10 cellular contexts compared by ENCODE assay signal in genomic region chr9:34629492-34629809, GRCh38. TPM values are rescaled to one million over a fixed set of nuclear protein-coding genes. Genes with fewer than 3 reads are reported as not detected.
DNase-seq lines count a peak whose midpoint lies in the region; ATAC-seq lines count a peak whose summit lies in the region.
"Had no signal": no experiment of that assay in that cellular context is flagged by ENCODE, and none has a peak within 500 bp of the region (broad histone marks: within the 10 kb centered on the region; RNA-seq: fewer than 3 reads in every experiment).

No MANE protein-coding gene starts in this region.

- no peak for ATAC-seq in activated CD8-positive, alpha-beta memory T cell treated with anti-CD3 and anti-CD28 coated beads, Interleukin-2, amount 10 ng/mL, durations not matched to agents 7 days and 5 days
- no peak for ATAC-seq in activated CD8-positive, alpha-beta T cell treated with anti-CD3 and anti-CD28 coated beads, Interleukin-2, amount 10 ng/mL, durations not matched to agents 7 days and 5 days
- ATAC-seq in stimulated activated naive B cell treated with anti-CD40 and anti-IgM and Interleukin-4, amounts not matched to agents 10 μg/mL and 1 μg/mL and 100 μg/mL, for 72 hours (replicated peaks): peak; percentile 2 to 8
- no peak for ATAC-seq in HG02678 (IDR thresholded peaks at IDR 0.05; ENCODE audit: unreplicated experiment)

- H3K4me3 ChIP-seq in iPS-18c (ENCODE audit: insufficient read depth, low read depth, low read length): 0 out of 2 replicates have a peak overlapping the region, but pooled peaks have one; percentile 53

- POLR2A ChIA-PET in activated CD8-positive, alpha-beta T cell treated with anti-CD3 and anti-CD28 coated beads, Interleukin-2, amount 10 ng/mL, durations not matched to agents 7 days and 5 days (lab: Charles Lee): interaction anchor here (0.6 to 1.3 kb wide), 2 partner anchors 9 to 17 kb away, joined by 3 to 8 read pairs; partner anchors contain the start of genes DCTN3 and RPP25L

- peaks cover 57% of the 10 kb centered on the region for H3K27me3 Mint-ChIP-seq in activated CD8-positive, alpha-beta memory T cell treated with anti-CD3 and anti-CD28 coated beads, Interleukin-2, amount 10 ng/mL, durations not matched to agents 7 days and 5 days
- peaks cover 53% of the 10 kb centered on the region for H3K27me3 Mint-ChIP-seq in activated CD8-positive, alpha-beta T cell treated with anti-CD3 and anti-CD28 coated beads, Interleukin-2, amount 10 ng/mL, durations not matched to agents 7 days and 5 days (ENCODE audit: low read depth)
- peaks cover 55 to 63% of the 10 kb centered on the region in 2 donors for H3K27me3 Mint-ChIP-seq in stimulated activated naive B cell treated with anti-CD40 and anti-IgM and Interleukin-4, amounts not matched to agents 10 μg/mL and 1 μg/mL and 100 μg/mL, for 72 hours

- H3K36me3 Mint-ChIP-seq in activated CD8-positive, alpha-beta memory T cell treated with anti-CD3 and anti-CD28 coated beads, Interleukin-2, amount 10 ng/mL, durations not matched to agents 7 days and 5 days: peaks cover 6% of the 10 kb centered on the region
- no peaks in the 10 kb centered on the region for H3K36me3 Mint-ChIP-seq in activated CD8-positive, alpha-beta T cell treated with anti-CD3 and anti-CD28 coated beads, Interleukin-2, amount 10 ng/mL, durations not matched to agents 7 days and 5 days (ENCODE audit: low read depth)
- H3K36me3 Mint-ChIP-seq in stimulated activated naive B cell treated with anti-CD40 and anti-IgM and Interleukin-4, amounts not matched to agents 10 μg/mL and 1 μg/mL and 100 μg/mL, for 72 hours: peaks cover 2 to 16% of the 10 kb centered on the region in 2 donors

- no peaks in the 10 kb centered on the region for H3K9me3 ChIP-seq in iPS-18c (ENCODE audit: control insufficient read depth, insufficient read depth, low read length)
- H3K9me3 ChIP-seq: right atrium auricular region had no signal

- CTCF ChIA-PET in activated CD8-positive, alpha-beta memory T cell treated with anti-CD3 and anti-CD28 coated beads, Interleukin-2, amount 10 ng/mL, durations not matched to agents 7 days and 5 days (lab: Charles Lee): interaction anchor here (0.8 to 12.5 kb wide), 3 partner anchors 11 to 252 kb away, joined by 3 to 293 read pairs (median 3); partner anchors contain the start of genes DCTN3 and RPP25L
- CTCF ChIA-PET in activated CD8-positive, alpha-beta T cell treated with anti-CD3 and anti-CD28 coated beads, Interleukin-2, amount 10 ng/mL, durations not matched to agents 7 days and 5 days (lab: Charles Lee): interaction anchor here (1.1 to 1.3 kb wide), 2 partner anchors 9 to 16 kb away, joined by 6 to 7 read pairs; partner anchors contain the start of gene DCTN3

- H3K9me3 Mint-ChIP-seq in activated CD8-positive, alpha-beta memory T cell treated with anti-CD3 and anti-CD28 coated beads, Interleukin-2, amount 10 ng/mL, durations not matched to agents 7 days and 5 days (ENCODE audit: low read depth): no peaks in the 10 kb centered on the region
- no peaks in the 10 kb centered on the region for H3K9me3 Mint-ChIP-seq in activated CD8-positive, alpha-beta T cell treated with anti-CD3 and anti-CD28 coated beads, Interleukin-2, amount 10 ng/mL, durations not matched to agents 7 days and 5 days (ENCODE audit: insufficient read depth)
- H3K9me3 Mint-ChIP-seq in stimulated activated naive B cell treated with anti-CD40 and anti-IgM and Interleukin-4, amounts not matched to agents 10 μg/mL and 1 μg/mL and 100 μg/mL, for 72 hours: no peaks in the 10 kb centered on the region

- no peak overlapping the region for H3K27ac Mint-ChIP-seq in activated CD8-positive, alpha-beta memory T cell treated with anti-CD3 and anti-CD28 coated beads, Interleukin-2, amount 10 ng/mL, durations not matched to agents 7 days and 5 days
- no peak overlapping the region for H3K27ac Mint-ChIP-seq in activated CD8-positive, alpha-beta T cell treated with anti-CD3 and anti-CD28 coated beads, Interleukin-2, amount 10 ng/mL, durations not matched to agents 7 days and 5 days
- H3K27ac Mint-ChIP-seq in stimulated activated naive B cell treated with anti-CD40 and anti-IgM and Interleukin-4, amounts not matched to agents 10 μg/mL and 1 μg/mL and 100 μg/mL, for 72 hours: peak overlapping the region; percentile 40

- peaks cover 15% of the 10 kb centered on the region for H3K4me1 Mint-ChIP-seq in activated CD8-positive, alpha-beta memory T cell treated with anti-CD3 and anti-CD28 coated beads, Interleukin-2, amount 10 ng/mL, durations not matched to agents 7 days and 5 days
- peaks cover 16% of the 10 kb centered on the region for H3K4me1 Mint-ChIP-seq in activated CD8-positive, alpha-beta T cell treated with anti-CD3 and anti-CD28 coated beads, Interleukin-2, amount 10 ng/mL, durations not matched to agents 7 days and 5 days (ENCODE audit: low read depth)
- peaks cover 18 to 25% of the 10 kb centered on the region in 2 donors for H3K4me1 Mint-ChIP-seq in stimulated activated naive B cell treated with anti-CD40 and anti-IgM and Interleukin-4, amounts not matched to agents 10 μg/mL and 1 μg/mL and 100 μg/mL, for 72 hours

- no peak for DNase-seq in activated CD8-positive, alpha-beta memory T cell treated with anti-CD3 and anti-CD28 coated beads, Interleukin-2, amount 10 ng/mL, durations not matched to agents 7 days and 5 days
- no peak for DNase-seq in activated CD8-positive, alpha-beta memory T cell treated with anti-CD3 and anti-CD28 coated beads for 24 hours
- DNase-seq in activated CD8-positive, alpha-beta T cell treated with anti-CD3 and anti-CD28 coated beads, Interleukin-2, amount 10 ng/mL, durations not matched to agents 7 days and 5 days: no peak
- no peak for DNase-seq in stimulated activated naive B cell treated with anti-CD40 and anti-IgM and Interleukin-4, amounts not matched to agents 10 μg/mL and 1 μg/mL and 100 μg/mL, for 72 hours
- DNase-seq in D341Med (ENCODE audit: low spot score) (no peak), GDM1 (lab: John Stamatoyannopoulos, UW) (no peak)

- peak overlapping the region; percentile 55 for H3K4me3 Mint-ChIP-seq in activated CD8-positive, alpha-beta memory T cell treated with anti-CD3 and anti-CD28 coated beads, Interleukin-2, amount 10 ng/mL, durations not matched to agents 7 days and 5 days
- H3K4me3 Mint-ChIP-seq in activated CD8-positive, alpha-beta T cell treated with anti-CD3 and anti-CD28 coated beads, Interleukin-2, amount 10 ng/mL, durations not matched to agents 7 days and 5 days: peak overlapping the region; percentile 47
- H3K4me3 Mint-ChIP-seq in stimulated activated naive B cell treated with anti-CD40 and anti-IgM and Interleukin-4, amounts not matched to agents 10 μg/mL and 1 μg/mL and 100 μg/mL, for 72 hours: peak overlapping the region; percentile 79 to 83

RNA-seq across cellular contexts. Expression of gene ARID3C, which starts 0.6 kb away (rescaled TPM):
- total RNA-seq in activated CD8-positive, alpha-beta memory T cell treated with anti-CD3 and anti-CD28 coated beads, Interleukin-2, amount 10 ng/mL, durations not matched to agents 7 days and 5 days: under 1 TPM in 1 of 2 experiments, not detected in 1; 0.26 TPM
- total RNA-seq in activated CD8-positive, alpha-beta T cell treated with anti-CD3 and anti-CD28 coated beads, Interleukin-2, amount 10 ng/mL, durations not matched to agents 7 days and 5 days: under 1 TPM in 1 of 2 experiments, not detected in 1; 0.34 TPM
- total RNA-seq: NCI-H460, right atrium auricular region had no signal

RNA-seq across cellular contexts. Expression of gene SIGMAR1, which starts 8.1 kb away (rescaled TPM):
- total RNA-seq in activated CD8-positive, alpha-beta memory T cell treated with anti-CD3 and anti-CD28 coated beads, Interleukin-2, amount 10 ng/mL, durations not matched to agents 7 days and 5 days: 10 to 100 TPM; 66.1 to 82.1 TPM
- total RNA-seq in activated CD8-positive, alpha-beta T cell treated with anti-CD3 and anti-CD28 coated beads, Interleukin-2, amount 10 ng/mL, durations not matched to agents 7 days and 5 days: 10 to 100 TPM; 66.7 to 66.9 TPM

RNA-seq across cellular contexts. Expression of gene DCTN3, which starts 9.2 kb away (rescaled TPM):
- total RNA-seq in activated CD8-positive, alpha-beta memory T cell treated with anti-CD3 and anti-CD28 coated beads, Interleukin-2, amount 10 ng/mL, durations not matched to agents 7 days and 5 days: 100 to 1,000 TPM; 106 to 120 TPM
- 100 to 1,000 TPM; 134 to 140 TPM for total RNA-seq in activated CD8-positive, alpha-beta T cell treated with anti-CD3 and anti-CD28 coated beads, Interleukin-2, amount 10 ng/mL, durations not matched to agents 7 days and 5 days

RNA-seq across cellular contexts. Expression of gene GALT, which starts 17.0 kb away (rescaled TPM):
- total RNA-seq in activated CD8-positive, alpha-beta memory T cell treated with anti-CD3 and anti-CD28 coated beads, Interleukin-2, amount 10 ng/mL, durations not matched to agents 7 days and 5 days: 10 to 100 TPM; 61.0 to 71.3 TPM
- 10 to 100 TPM; 79.1 to 83.9 TPM for total RNA-seq in activated CD8-positive, alpha-beta T cell treated with anti-CD3 and anti-CD28 coated beads, Interleukin-2, amount 10 ng/mL, durations not matched to agents 7 days and 5 days

RNA-seq across cellular contexts. Expression of gene RPP25L, which starts 17.6 kb away (rescaled TPM):
- 10 to 100 TPM; 27.2 to 27.8 TPM for total RNA-seq in activated CD8-positive, alpha-beta memory T cell treated with anti-CD3 and anti-CD28 coated beads, Interleukin-2, amount 10 ng/mL, durations not matched to agents 7 days and 5 days
- 10 to 100 TPM; 23.2 to 26.4 TPM for total RNA-seq in activated CD8-positive, alpha-beta T cell treated with anti-CD3 and anti-CD28 coated beads, Interleukin-2, amount 10 ng/mL, durations not matched to agents 7 days and 5 days

Comparison
In these comparisons a context has a peak if more than half of its experiments do, and no peak if none do; other contexts are left out.
1. ATAC-seq: peak in stimulated activated naive B cell treated with anti-CD40 and anti-IgM and Interleukin-4, amounts not matched to agents 10 μg/mL and 1 μg/mL and 100 μg/mL, for 72 hours (2 of 2); none in activated CD8-positive, alpha-beta memory T cell treated with anti-CD3 and anti-CD28 coated beads, Interleukin-2, amount 10 ng/mL, durations not matched to agents 7 days and 5 days (single experiment), activated CD8-positive, alpha-beta T cell treated with anti-CD3 and anti-CD28 coated beads, Interleukin-2, amount 10 ng/mL, durations not matched to agents 7 days and 5 days (single experiment) and HG02678 (single experiment).
2. Peak in every context shown above with its lines, with median percentiles within 50 percentile points of each other: H3K4me3 Mint-ChIP-seq.